In the genomic region with DNA sequence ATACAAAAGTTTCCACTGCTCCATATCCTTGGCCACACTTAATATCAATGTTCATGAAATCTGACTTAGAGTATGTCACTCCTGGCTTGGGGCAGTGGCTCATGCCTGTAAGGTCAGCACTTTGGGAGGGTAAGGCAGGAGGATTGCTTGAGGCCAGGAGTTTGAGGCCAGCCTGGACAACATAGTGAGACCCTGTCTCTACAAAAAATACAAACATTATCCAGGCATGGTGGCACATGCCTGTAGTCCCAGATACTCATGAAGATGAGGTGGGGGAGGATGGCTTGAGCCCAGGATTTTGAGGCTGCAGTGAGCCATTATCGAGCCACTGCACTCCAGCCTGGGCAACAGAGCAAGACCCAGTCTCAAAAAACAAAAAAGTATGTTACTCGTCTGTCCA, we compare ENCODE assay signal across 4 cellular contexts. TPM values are rescaled to one million over a fixed set of nuclear protein-coding genes. Genes with fewer than 3 reads are reported as not detected.
"Had no signal": no experiment of that assay in that cellular context is flagged by ENCODE, and none has a peak within 500 bp of the region (broad histone marks: within the 10 kb centered on the region; RNA-seq: fewer than 3 reads in every experiment).

No MANE protein-coding gene starts in this region.

RNA-seq across cellular contexts. Expression of gene DIO1, which starts 18.8 kb away (rescaled TPM):
- total RNA-seq: LHCN-M2, M059J, MCF 10A, NCI-H460 had no signal
